ENCODE assay signal across 11 cellular contexts in the genomic region with DNA sequence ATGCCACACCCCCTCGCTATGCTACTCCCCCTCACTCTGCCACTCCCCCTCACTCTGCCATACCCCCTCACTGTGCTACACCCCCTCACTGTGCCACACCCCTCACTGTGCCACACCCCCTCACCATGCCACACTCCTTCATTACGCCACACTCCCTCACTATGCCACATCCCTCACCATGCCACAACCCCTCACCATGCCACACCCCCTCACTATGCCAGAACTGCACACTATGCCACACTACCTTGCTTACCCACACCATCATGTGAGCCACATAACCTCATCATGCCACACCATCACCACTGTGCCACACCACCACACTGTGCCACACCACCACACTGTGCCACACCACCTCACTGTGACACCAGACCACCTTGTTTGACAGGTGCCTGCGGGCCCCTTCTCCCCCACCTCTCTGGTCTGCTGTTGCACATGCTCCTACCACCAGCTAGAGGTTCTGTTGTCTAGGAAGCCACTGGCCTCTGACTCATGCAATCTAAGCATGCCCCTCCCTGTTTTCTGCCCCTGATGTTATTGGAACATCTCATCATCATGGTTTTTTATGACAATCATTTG. TPM values are rescaled to one million over a fixed set of nuclear protein-coding genes. Genes with fewer than 3 reads are reported as not detected.
DNase-seq lines count a peak whose midpoint lies in the region; ATAC-seq and TF ChIP-seq lines count a peak whose summit lies in the region.
"Had no signal": no experiment of that assay in that cellular context is flagged by ENCODE, and none has a peak within 500 bp of the region (broad histone marks: within the 10 kb centered on the region; RNA-seq: fewer than 3 reads in every experiment).

No MANE protein-coding gene starts in this region.

- no peaks in the 10 kb centered on the region for H3K36me3 ChIP-seq in OCI-LY7 (ENCODE audit: insufficient read depth, low read length)
- H3K36me3 ChIP-seq in SJCRH30, result no peaks in the 10 kb centered on the region
- H3K36me3 ChIP-seq: BLaER1 had no signal

- H3K79me2 ChIP-seq in OCI-LY7 (ENCODE audit: insufficient read depth, low read depth, low read length), result no peaks in the 10 kb centered on the region

- H3K9me2 ChIP-seq in OCI-LY7 (ENCODE audit: insufficient read depth, low read length), result no peaks in the 10 kb centered on the region

- H4K20me1 ChIP-seq in OCI-LY7 (ENCODE audit: insufficient read depth, low read length), result no peaks in the 10 kb centered on the region
- H4K20me1 ChIP-seq: BLaER1 had no signal

- BruUV-seq in OCI-LY7 (replicated peaks; lab: Mats Ljungman, UMichigan), result no TSS peak

- H3K27me3 ChIP-seq in SJCRH30, result no peaks in the 10 kb centered on the region
- H3K27me3 ChIP-seq: BLaER1 had no signal

- H3K9me3 Mint-ChIP-seq in activated CD8-positive, alpha-beta memory T cell treated with anti-CD3 and anti-CD28 coated beads, Interleukin-2, amount 10 ng/mL, durations not matched to agents 7 days and 5 days (ENCODE audit: low read depth), result no peaks in the 10 kb centered on the region
- H3K9me3 Mint-ChIP-seq in stimulated activated effector memory CD8-positive, alpha-beta T cell treated with anti-CD3 and anti-CD28 coated beads, Interleukin-12 subunit alpha, Interleukin-12 subunit beta, amount 100 ng/mL, for 72 hours, result no peaks in the 10 kb centered on the region
- H3K9me3 Mint-ChIP-seq: mesothelial cell of epicardium had no signal

- peaks cover 73% of the 10 kb centered on the region for H3K4me1 Mint-ChIP-seq in activated CD8-positive, alpha-beta memory T cell treated with anti-CD3 and anti-CD28 coated beads, Interleukin-2, amount 10 ng/mL, durations not matched to agents 7 days and 5 days
- H3K4me1 Mint-ChIP-seq in stimulated activated effector memory CD8-positive, alpha-beta T cell treated with anti-CD3 and anti-CD28 coated beads, Interleukin-12 subunit alpha, Interleukin-12 subunit beta, amount 100 ng/mL, for 72 hours, result peaks cover 80% of the 10 kb centered on the region

- no peak overlapping the region for H3K4me3 ChIP-seq in foreskin fibroblast (ENCODE audit: low read depth in 1 of 2, low read length in 2 of 2)
- H3K4me3 ChIP-seq in OCI-LY7 (ENCODE audit: low read depth, low read length, poor library complexity, severe bottlenecking), result no peak overlapping the region
- H3K4me3 ChIP-seq in SJCRH30, result no peak overlapping the region
- H3K4me3 ChIP-seq: BLaER1 had no signal

- no peaks in the 10 kb centered on the region for H3K27me3 Mint-ChIP-seq in activated CD8-positive, alpha-beta memory T cell treated with anti-CD3 and anti-CD28 coated beads, Interleukin-2, amount 10 ng/mL, durations not matched to agents 7 days and 5 days

- POLR2A ChIA-PET in OCI-LY7 (lab: Charles Lee), result no interaction called here

- H3K27ac ChIP-seq in OCI-LY7 (ENCODE audit: low read depth, low read length, poor library complexity, severe bottlenecking) (no peak overlapping the region), SJCRH30 (no peak overlapping the region)
- H3K27ac ChIP-seq: BLaER1 had no signal

- no peak overlapping the region for H3K4me3 Mint-ChIP-seq in activated CD8-positive, alpha-beta memory T cell treated with anti-CD3 and anti-CD28 coated beads, Interleukin-2, amount 10 ng/mL, durations not matched to agents 7 days and 5 days
- H3K4me3 Mint-ChIP-seq in stimulated activated effector memory CD8-positive, alpha-beta T cell treated with anti-CD3 and anti-CD28 coated beads, Interleukin-12 subunit alpha, Interleukin-12 subunit beta, amount 100 ng/mL, for 72 hours, result peak overlapping the region; percentile 1
- H3K4me3 Mint-ChIP-seq: mesothelial cell of epicardium had no signal

- no peaks in the 10 kb centered on the region for H3K36me3 Mint-ChIP-seq in activated CD8-positive, alpha-beta memory T cell treated with anti-CD3 and anti-CD28 coated beads, Interleukin-2, amount 10 ng/mL, durations not matched to agents 7 days and 5 days
- peaks cover 8% of the 10 kb centered on the region for H3K36me3 Mint-ChIP-seq in stimulated activated effector memory CD8-positive, alpha-beta T cell treated with anti-CD3 and anti-CD28 coated beads, Interleukin-12 subunit alpha, Interleukin-12 subunit beta, amount 100 ng/mL, for 72 hours
- H3K36me3 Mint-ChIP-seq: mesothelial cell of epicardium had no signal

- H3K4me1 ChIP-seq in OCI-LY7 (ENCODE audit: insufficient read depth, low read length, poor library complexity, severe bottlenecking), result no peaks in the 10 kb centered on the region
- H3K4me1 ChIP-seq in SJCRH30, result peaks cover 6% of the 10 kb centered on the region

- DNase-seq in activated T-cell treated with anti-CD3 and anti-CD28 coated beads for 1 hour (ENCODE audit: low read depth) (peak; percentile 7), foreskin fibroblast (peak; percentile 68 to 85), OCI-LY7 (ENCODE audit: low spot score) (no peak), SJCRH30 (no peak), NCI-H187 treated with DMSO at 0.1 percent for 48 hours (lab: John Stamatoyannopoulos, UW) (no peak)
- no peak for DNase-seq in activated T-cell treated with anti-CD3 and anti-CD28 coated beads, Interleukin-2, amount 50 U/mL, for 1 hour
- peak; percentile 63 for DNase-seq in activated CD8-positive, alpha-beta memory T cell treated with anti-CD3 and anti-CD28 coated beads, Interleukin-2, amount 10 ng/mL, durations not matched to agents 7 days and 5 days
- DNase-seq in stimulated activated effector memory CD8-positive, alpha-beta T cell treated with anti-CD3 and anti-CD28 coated beads, Interleukin-12 subunit alpha, Interleukin-12 subunit beta, amount 100 ng/mL, for 72 hours (ENCODE audit: low spot score in 2 of 2), result peak in 1 of 2 donors; percentile 58
- DNase-seq: effector CD8-positive, alpha-beta T cell had no signal

- peak; percentile 68 for ATAC-seq in activated CD8-positive, alpha-beta memory T cell treated with anti-CD3 and anti-CD28 coated beads, Interleukin-2, amount 10 ng/mL, durations not matched to agents 7 days and 5 days
- ATAC-seq in stimulated activated effector memory CD8-positive, alpha-beta T cell treated with anti-CD3 and anti-CD28 coated beads, Interleukin-12 subunit alpha, Interleukin-12 subunit beta, amount 100 ng/mL, for 72 hours, result peak; percentile 81

- peak overlapping the region; percentile 45 for H3K27ac Mint-ChIP-seq in activated CD8-positive, alpha-beta memory T cell treated with anti-CD3 and anti-CD28 coated beads, Interleukin-2, amount 10 ng/mL, durations not matched to agents 7 days and 5 days
- H3K27ac Mint-ChIP-seq in stimulated activated effector memory CD8-positive, alpha-beta T cell treated with anti-CD3 and anti-CD28 coated beads, Interleukin-12 subunit alpha, Interleukin-12 subunit beta, amount 100 ng/mL, for 72 hours, result peak overlapping the region; percentile 67
- H3K27ac Mint-ChIP-seq: mesothelial cell of epicardium had no signal

- CTCF ChIA-PET in activated CD8-positive, alpha-beta memory T cell treated with anti-CD3 and anti-CD28 coated beads, Interleukin-2, amount 10 ng/mL, durations not matched to agents 7 days and 5 days (lab: Charles Lee), result interaction anchor here (1.0 to 1.5 kb wide), 2 partner anchors 53 to 65 kb away, joined by 3 to 4 read pairs; no protein-coding TSS in a partner anchor
- CTCF ChIA-PET in OCI-LY7 (lab: Charles Lee; ENCODE audit: unreplicated experiment), result no interaction called here

- intact Hi-C loops in OCI-LY7 (cut with micrococcal nuclease; ENCODE audit: unreplicated experiment), result no loop called here

- H2AFZ ChIP-seq in OCI-LY7 (ENCODE audit: low read length), result no peak overlapping the region

- TF ChIP-seq CTCF in foreskin fibroblast (IDR thresholded peaks at IDR 0.05; ENCODE audit: low read depth, low read length), result no peak
- no peak for TF ChIP-seq CTCF in OCI-LY7 (conservative IDR thresholded peaks at IDR 0.05; ENCODE audit: low read length)

- H3K4me2 ChIP-seq in OCI-LY7 (ENCODE audit: low read length), result no peak overlapping the region
- H3K4me2 ChIP-seq: BLaER1 had no signal

- H3K9me3 ChIP-seq in OCI-LY7 (ENCODE audit: low read length) (no peaks in the 10 kb centered on the region), SJCRH30 (replicated peaks) (no peaks in the 10 kb centered on the region; the same call in 1 of the 2 replicates)
- H3K9me3 ChIP-seq: BLaER1 had no signal

RNA-seq across cellular contexts. Expression of gene MARCHF4, which starts 22.0 kb away (rescaled TPM):
- total RNA-seq in activated CD8-positive, alpha-beta memory T cell treated with anti-CD3 and anti-CD28 coated beads, Interleukin-2, amount 10 ng/mL, durations not matched to agents 7 days and 5 days, result not detected
- not detected in 2 replicates for total RNA-seq in OCI-LY7 (2014; rRNA removed; shearing (Covaris generic))
- total RNA-seq in OCI-LY7 (2022), result not detected in 2 replicates
- not detected in 2 replicates for total RNA-seq in SJCRH30 (2014; rRNA removed; shearing (Covaris generic))

Comparison
In these comparisons a context has a peak if more than half of its experiments do, and no peak if none do; other contexts are left out.
1. DNase-seq: peak in activated T-cell treated with anti-CD3 and anti-CD28 coated beads for 1 hour (single experiment), activated CD8-positive, alpha-beta memory T cell treated with anti-CD3 and anti-CD28 coated beads, Interleukin-2, amount 10 ng/mL, durations not matched to agents 7 days and 5 days (single experiment) and foreskin fibroblast (2 of 2); none in activated T-cell treated with anti-CD3 and anti-CD28 coated beads, Interleukin-2, amount 50 U/mL, for 1 hour (single experiment), OCI-LY7 (single experiment), SJCRH30 (0 of 2) and NCI-H187 treated with DMSO at 0.1 percent for 48 hours (single experiment).